18 cellular contexts compared by ENCODE assay signal in the genomic region with DNA sequence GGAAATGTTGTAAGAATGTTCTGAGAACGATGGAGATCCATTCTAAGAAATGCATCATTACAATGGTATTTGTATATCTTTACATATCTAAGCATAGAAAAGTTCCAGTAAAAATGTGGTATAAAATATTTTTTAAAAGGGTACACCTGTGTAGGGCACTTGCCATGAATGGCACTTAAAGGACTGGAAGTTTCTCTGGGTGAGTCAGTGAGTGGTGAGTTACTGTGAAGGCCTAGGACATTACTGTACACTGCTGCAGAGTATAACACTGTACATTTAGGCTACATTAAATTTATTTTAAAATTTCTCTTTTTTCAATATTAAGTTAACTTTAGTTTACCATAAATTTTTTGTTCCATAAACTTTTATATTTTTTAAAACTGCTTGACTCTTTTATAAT.
DNase-seq lines count a peak whose midpoint lies in the region; ATAC-seq and TF ChIP-seq lines count a peak whose summit lies in the region.
"Had no signal": no experiment of that assay in that cellular context is flagged by ENCODE, and none has a peak within 500 bp of the region (broad histone marks: within the 10 kb centered on the region; RNA-seq: fewer than 3 reads in every experiment).

No MANE protein-coding gene starts in this region.

- in situ Hi-C loops in brain microvascular endothelial cell (cut with HindIII; ENCODE audit: low pct_ligation_motif_present, low sequenced_read_pairs): no loop called here

- H3K9me3 Mint-ChIP-seq in WTC11 (0 out of 2 replicates have a peak, but pooled peaks cover 3% of the 10 kb centered on the region), neural progenitor cell (no peaks in the 10 kb centered on the region)

- WGBS in lower leg skin, 2 donors: 59 to 63% methylated on average over 1 of the region's 1 CpG

- H3K4me3 ChIP-seq in brain microvascular endothelial cell (ENCODE audit: low read depth, low read length): no peak overlapping the region
- no peak overlapping the region for H3K4me3 ChIP-seq in lower leg skin (ENCODE audit: low read depth, poor library complexity, severe bottlenecking)
- no peak overlapping the region for H3K4me3 ChIP-seq in neural progenitor cell

- peaks cover 40% of the 10 kb centered on the region for H3K4me1 ChIP-seq in neural progenitor cell

- no peak overlapping the region for H3K4me3 Mint-ChIP-seq in WTC11
- no peak overlapping the region for H3K4me3 Mint-ChIP-seq in neural progenitor cell
- H3K4me3 Mint-ChIP-seq: CD4-positive, alpha-beta memory T cell had no signal

- no peak for TF ChIP-seq POLR2A in lower leg skin (IDR thresholded peaks at IDR 0.05)

- no peaks in the 10 kb centered on the region for H4K20me1 ChIP-seq in neural progenitor cell (ENCODE audit: low read depth)

- H3K4me1 Mint-ChIP-seq in WTC11: peaks cover 15% of the 10 kb centered on the region
- H3K4me1 Mint-ChIP-seq in neural progenitor cell: peaks cover 42% of the 10 kb centered on the region
- H3K4me1 Mint-ChIP-seq: CD4-positive, alpha-beta memory T cell had no signal

- no peak overlapping the region for H3K9ac ChIP-seq in neural progenitor cell
- H3K9ac ChIP-seq: KMS-11 had no signal

- ATAC-seq in WTC11 (no peak), Right ventricle myocardium superior (ENCODE audit: poor library complexity) (no peak)

- H3K4me2 ChIP-seq in neural progenitor cell: no peak overlapping the region
- H3K4me2 ChIP-seq: KMS-11 had no signal

- DNase-seq in ELR (ENCODE audit: low read depth) (peak; percentile 51), M059J (ENCODE audit: low read depth) (peak; percentile 13), brain microvascular endothelial cell (peak; percentile 6), iris pigment epithelial cell (ENCODE audit: low read depth) (peak; percentile 17), WTC11 (ENCODE audit: low spot score) (no peak), Right ventricle myocardium superior (no peak), lower leg skin (ENCODE audit: low spot score in 2 of 2) (no peak), neural progenitor cell (ENCODE audit: low spot score) (no peak)
- DNase-seq: Calu3; CD4-positive, alpha-beta memory T cell; GOT3; NCI-H1436 treated with DMSO at 0.1 percent for 48 hours; NCI-H2029; NCI-H2171; NCI-H446; NK-92 treated with Interleukin-12 subunit alpha and Interleukin-12 subunit beta, amount 100 ng/mL, for 24 hours; SHP77 had no signal

- H2AFZ ChIP-seq in neural progenitor cell (replicated peaks): no peak overlapping the region

- no peak overlapping the region for H3K27ac ChIP-seq in brain microvascular endothelial cell
- no peak overlapping the region for H3K27ac ChIP-seq in neural progenitor cell
- H3K27ac ChIP-seq: KMS-11 had no signal

- TF ChIP-seq CTCF in brain microvascular endothelial cell (IDR thresholded peaks at IDR 0.05; ENCODE audit: low read depth, low read length, missing control alignments) (no peak), WTC11 (IDR thresholded peaks at IDR 0.05) (no peak), lower leg skin (IDR thresholded peaks at IDR 0.05) (no peak), neural progenitor cell (IDR thresholded peaks at IDR 0.05) (no peak)

- H3K36me3 ChIP-seq in brain microvascular endothelial cell (replicated peaks) (no peaks in the 10 kb centered on the region), neural progenitor cell (no peaks in the 10 kb centered on the region)

- H3K27me3 Mint-ChIP-seq in WTC11 (ENCODE audit: low read depth) (no peaks in the 10 kb centered on the region), neural progenitor cell (ENCODE audit: insufficient read depth, low read depth) (peaks cover 5% of the 10 kb centered on the region)
- H3K27me3 Mint-ChIP-seq: CD4-positive, alpha-beta memory T cell had no signal

- H3K27ac Mint-ChIP-seq in WTC11: no peak overlapping the region
- no peak overlapping the region for H3K27ac Mint-ChIP-seq in neural progenitor cell

- H3K79me2 ChIP-seq in neural progenitor cell (ENCODE audit: low read depth): no peaks in the 10 kb centered on the region

- no peaks in the 10 kb centered on the region for H3K27me3 ChIP-seq in brain microvascular endothelial cell (replicated peaks)
- H3K27me3 ChIP-seq in neural progenitor cell: no peaks in the 10 kb centered on the region

- CTCF ChIA-PET in WTC11 (lab: Charles Lee): no interaction called here

- no peaks in the 10 kb centered on the region for H3K9me3 ChIP-seq in neural progenitor cell (ENCODE audit: low read depth)

- intact Hi-C loops in Right ventricle myocardium superior (cut with DNase I) (no loop called here), lower leg skin (cut with DNase I; ENCODE audit: low total_unique reads) (no loop called here)

- H3F3A ChIP-seq in neural progenitor cell (ENCODE audit: low read depth): peaks cover 18% of the 10 kb centered on the region

- no peaks in the 10 kb centered on the region for H3K36me3 Mint-ChIP-seq in WTC11
- no peaks in the 10 kb centered on the region for H3K36me3 Mint-ChIP-seq in neural progenitor cell
- H3K36me3 Mint-ChIP-seq: CD4-positive, alpha-beta memory T cell had no signal

- POLR2A ChIA-PET in WTC11 (lab: Charles Lee): no interaction called here

TF ChIP-seq in WTC11, 78 proteins besides CTCF, POLR2A, EP300 and RAD21 (continues in another document):
- TF ChIP-seq SP1 (CRISPR knock-in tag; conservative IDR thresholded peaks at IDR 0.05) (no peak), ZNF232 (CRISPR knock-in tag; IDR thresholded peaks at IDR 0.05) (no peak), ELF4 (CRISPR knock-in tag; IDR thresholded peaks at IDR 0.05; ENCODE audit: low read depth) (no peak), CBFB (CRISPR knock-in tag; IDR thresholded peaks at IDR 0.05; ENCODE audit: low read depth) (no peak), ZNF263 (CRISPR knock-in tag; IDR thresholded peaks at IDR 0.05; ENCODE audit: low read depth) (no peak), ZNF671 (CRISPR knock-in tag; IDR thresholded peaks at IDR 0.05) (no peak), ZNF317 (CRISPR knock-in tag; IDR thresholded peaks at IDR 0.05; ENCODE audit: borderline replicate concordance, low read depth) (no peak), JAZF1 (CRISPR knock-in tag; IDR thresholded peaks at IDR 0.05) (no peak)
- TF ChIP-seq, protein P1, sequence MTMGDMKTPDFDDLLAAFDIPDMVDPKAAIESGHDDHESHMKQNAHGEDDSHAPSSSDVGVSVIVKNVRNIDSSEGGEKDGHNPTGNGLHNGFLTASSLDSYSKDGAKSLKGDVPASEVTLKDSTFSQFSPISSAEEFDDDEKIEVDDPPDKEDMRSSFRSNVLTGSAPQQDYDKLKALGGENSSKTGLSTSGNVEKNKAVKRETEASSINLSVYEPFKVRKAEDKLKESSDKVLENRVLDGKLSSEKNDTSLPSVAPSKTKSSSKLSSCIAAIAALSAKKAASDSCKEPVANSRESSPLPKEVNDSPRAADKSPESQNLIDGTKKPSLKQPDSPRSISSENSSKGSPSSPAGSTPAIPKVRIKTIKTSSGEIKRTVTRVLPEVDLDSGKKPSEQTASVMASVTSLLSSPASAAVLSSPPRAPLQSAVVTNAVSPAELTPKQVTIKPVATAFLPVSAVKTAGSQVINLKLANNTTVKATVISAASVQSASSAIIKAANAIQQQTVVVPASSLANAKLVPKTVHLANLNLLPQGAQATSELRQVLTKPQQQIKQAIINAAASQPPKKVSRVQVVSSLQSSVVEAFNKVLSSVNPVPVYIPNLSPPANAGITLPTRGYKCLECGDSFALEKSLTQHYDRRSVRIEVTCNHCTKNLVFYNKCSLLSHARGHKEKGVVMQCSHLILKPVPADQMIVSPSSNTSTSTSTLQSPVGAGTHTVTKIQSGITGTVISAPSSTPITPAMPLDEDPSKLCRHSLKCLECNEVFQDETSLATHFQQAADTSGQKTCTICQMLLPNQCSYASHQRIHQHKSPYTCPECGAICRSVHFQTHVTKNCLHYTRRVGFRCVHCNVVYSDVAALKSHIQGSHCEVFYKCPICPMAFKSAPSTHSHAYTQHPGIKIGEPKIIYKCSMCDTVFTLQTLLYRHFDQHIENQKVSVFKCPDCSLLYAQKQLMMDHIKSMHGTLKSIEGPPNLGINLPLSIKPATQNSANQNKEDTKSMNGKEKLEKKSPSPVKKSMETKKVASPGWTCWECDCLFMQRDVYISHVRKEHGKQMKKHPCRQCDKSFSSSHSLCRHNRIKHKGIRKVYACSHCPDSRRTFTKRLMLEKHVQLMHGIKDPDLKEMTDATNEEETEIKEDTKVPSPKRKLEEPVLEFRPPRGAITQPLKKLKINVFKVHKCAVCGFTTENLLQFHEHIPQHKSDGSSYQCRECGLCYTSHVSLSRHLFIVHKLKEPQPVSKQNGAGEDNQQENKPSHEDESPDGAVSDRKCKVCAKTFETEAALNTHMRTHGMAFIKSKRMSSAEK (CRISPR knock-in tag; IDR thresholded peaks at IDR 0.05; ENCODE audit: borderline replicate concordance): no peak
- TF ChIP-seq, protein P2, sequence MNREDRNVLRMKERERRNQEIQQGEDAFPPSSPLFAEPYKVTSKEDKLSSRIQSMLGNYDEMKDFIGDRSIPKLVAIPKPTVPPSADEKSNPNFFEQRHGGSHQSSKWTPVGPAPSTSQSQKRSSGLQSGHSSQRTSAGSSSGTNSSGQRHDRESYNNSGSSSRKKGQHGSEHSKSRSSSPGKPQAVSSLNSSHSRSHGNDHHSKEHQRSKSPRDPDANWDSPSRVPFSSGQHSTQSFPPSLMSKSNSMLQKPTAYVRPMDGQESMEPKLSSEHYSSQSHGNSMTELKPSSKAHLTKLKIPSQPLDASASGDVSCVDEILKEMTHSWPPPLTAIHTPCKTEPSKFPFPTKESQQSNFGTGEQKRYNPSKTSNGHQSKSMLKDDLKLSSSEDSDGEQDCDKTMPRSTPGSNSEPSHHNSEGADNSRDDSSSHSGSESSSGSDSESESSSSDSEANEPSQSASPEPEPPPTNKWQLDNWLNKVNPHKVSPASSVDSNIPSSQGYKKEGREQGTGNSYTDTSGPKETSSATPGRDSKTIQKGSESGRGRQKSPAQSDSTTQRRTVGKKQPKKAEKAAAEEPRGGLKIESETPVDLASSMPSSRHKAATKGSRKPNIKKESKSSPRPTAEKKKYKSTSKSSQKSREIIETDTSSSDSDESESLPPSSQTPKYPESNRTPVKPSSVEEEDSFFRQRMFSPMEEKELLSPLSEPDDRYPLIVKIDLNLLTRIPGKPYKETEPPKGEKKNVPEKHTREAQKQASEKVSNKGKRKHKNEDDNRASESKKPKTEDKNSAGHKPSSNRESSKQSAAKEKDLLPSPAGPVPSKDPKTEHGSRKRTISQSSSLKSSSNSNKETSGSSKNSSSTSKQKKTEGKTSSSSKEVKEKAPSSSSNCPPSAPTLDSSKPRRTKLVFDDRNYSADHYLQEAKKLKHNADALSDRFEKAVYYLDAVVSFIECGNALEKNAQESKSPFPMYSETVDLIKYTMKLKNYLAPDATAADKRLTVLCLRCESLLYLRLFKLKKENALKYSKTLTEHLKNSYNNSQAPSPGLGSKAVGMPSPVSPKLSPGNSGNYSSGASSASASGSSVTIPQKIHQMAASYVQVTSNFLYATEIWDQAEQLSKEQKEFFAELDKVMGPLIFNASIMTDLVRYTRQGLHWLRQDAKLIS (CRISPR knock-in tag; IDR thresholded peaks at IDR 0.05; ENCODE audit: borderline replicate concordance): no peak

Comparison
In these comparisons a context has a peak if more than half of its experiments do, and no peak if none do; other contexts are left out.
1. DNase-seq: peak in ELR (single experiment), M059J (single experiment), brain microvascular endothelial cell (single experiment) and iris pigment epithelial cell (single experiment); none in WTC11 (single experiment), Right ventricle myocardium superior (single experiment), lower leg skin (0 of 2) and neural progenitor cell (single experiment).